ENCODE assay signal across 19 cellular contexts in genomic region chr1:63261736-63262142, GRCh38.
DNase-seq lines count a peak whose midpoint lies in the region; ATAC-seq and TF ChIP-seq lines count a peak whose summit lies in the region.
"Had no signal": no experiment of that assay in that cellular context is flagged by ENCODE, and none has a peak within 500 bp of the region (broad histone marks: within the 10 kb centered on the region; RNA-seq: fewer than 3 reads in every experiment).

No MANE protein-coding gene starts in this region.

- H3K27ac Mint-ChIP-seq in stimulated activated naive CD8-positive, alpha-beta T cell treated with anti-CD3 and anti-CD28 coated beads, Interleukin-15, amount 100 ng/mL, for 72 hours: no peak overlapping the region
- no peak overlapping the region for H3K27ac Mint-ChIP-seq in activated CD8-positive, alpha-beta T cell treated with anti-CD3 and anti-CD28 coated beads, Interleukin-2, amount 10 ng/mL, durations not matched to agents 7 days and 5 days
- H3K27ac Mint-ChIP-seq: CD4-positive, alpha-beta T cell; memory B cell; stimulated activated naive B cell treated with anti-CD40 and anti-IgM and Interleukin-4, amounts not matched to agents 10 μg/mL and 1 μg/mL and 100 μg/mL, for 72 hours had no signal

- no peaks in the 10 kb centered on the region for H3K9me3 Mint-ChIP-seq in stimulated activated naive CD8-positive, alpha-beta T cell treated with anti-CD3 and anti-CD28 coated beads, Interleukin-15, amount 100 ng/mL, for 72 hours
- H3K9me3 Mint-ChIP-seq in activated CD8-positive, alpha-beta T cell treated with anti-CD3 and anti-CD28 coated beads, Interleukin-2, amount 10 ng/mL, durations not matched to agents 7 days and 5 days (ENCODE audit: insufficient read depth): no peaks in the 10 kb centered on the region
- H3K9me3 Mint-ChIP-seq: CD4-positive, alpha-beta T cell; memory B cell; stimulated activated naive B cell treated with anti-CD40 and anti-IgM and Interleukin-4, amounts not matched to agents 10 μg/mL and 1 μg/mL and 100 μg/mL, for 72 hours had no signal

- peak; percentile 85 for ATAC-seq in left ventricle myocardium superior
- ATAC-seq in stimulated activated naive CD8-positive, alpha-beta T cell treated with anti-CD3 and anti-CD28 coated beads, Interleukin-15, amount 100 ng/mL, for 72 hours: no peak
- no peak for ATAC-seq in GM18873 (IDR thresholded peaks at IDR 0.05; ENCODE audit: low FRiP score, unreplicated experiment)
- no peak for ATAC-seq in activated CD8-positive, alpha-beta T cell treated with anti-CD3 and anti-CD28 coated beads, Interleukin-2, amount 10 ng/mL, durations not matched to agents 7 days and 5 days
- ATAC-seq: body of pancreas; SK-N-SH treated with all-trans-retinoic acid at 6 μM for 48 hours; stimulated activated naive B cell treated with anti-CD40 and anti-IgM and Interleukin-4, amounts not matched to agents 10 μg/mL and 1 μg/mL and 100 μg/mL, for 72 hours had no signal

- H3K4me3 ChIP-seq in HL-60 (replicated peaks; ENCODE audit: insufficient read depth, low read length) (no peak overlapping the region), SK-N-MC (no peak overlapping the region)
- H3K4me3 ChIP-seq: body of pancreas, uterus had no signal

- H3K27me3 ChIP-seq in HL-60 (ENCODE audit: insufficient read depth, poor library complexity, severe bottlenecking): no peaks in the 10 kb centered on the region
- H3K27me3 ChIP-seq: body of pancreas, uterus had no signal

- no peaks in the 10 kb centered on the region for H3K9me3 ChIP-seq in SK-N-MC (ENCODE audit: low read depth, low read length)
- H3K9me3 ChIP-seq: body of pancreas, uterus had no signal

- POLR2A ChIA-PET in activated CD8-positive, alpha-beta T cell treated with anti-CD3 and anti-CD28 coated beads, Interleukin-2, amount 10 ng/mL, durations not matched to agents 7 days and 5 days (lab: Charles Lee): no interaction called here

- no peak for TF ChIP-seq CTCF in HL-60 (IDR thresholded peaks at IDR 0.05; ENCODE audit: insufficient read depth, low read length)

- CTCF ChIA-PET in activated CD8-positive, alpha-beta T cell treated with anti-CD3 and anti-CD28 coated beads, Interleukin-2, amount 10 ng/mL, durations not matched to agents 7 days and 5 days (lab: Charles Lee): no interaction called here

- no peak overlapping the region for H3K4me3 Mint-ChIP-seq in stimulated activated naive CD8-positive, alpha-beta T cell treated with anti-CD3 and anti-CD28 coated beads, Interleukin-15, amount 100 ng/mL, for 72 hours
- no peak overlapping the region for H3K4me3 Mint-ChIP-seq in activated CD8-positive, alpha-beta T cell treated with anti-CD3 and anti-CD28 coated beads, Interleukin-2, amount 10 ng/mL, durations not matched to agents 7 days and 5 days
- H3K4me3 Mint-ChIP-seq: CD4-positive, alpha-beta T cell; memory B cell; stimulated activated naive B cell treated with anti-CD40 and anti-IgM and Interleukin-4, amounts not matched to agents 10 μg/mL and 1 μg/mL and 100 μg/mL, for 72 hours had no signal

- H3K9ac ChIP-seq in SK-N-MC (ENCODE audit: insufficient read length): no peak overlapping the region

- intact Hi-C loops in left ventricle myocardium superior (cut with micrococcal nuclease): no loop called here

- no peaks in the 10 kb centered on the region for H3K4me1 Mint-ChIP-seq in stimulated activated naive CD8-positive, alpha-beta T cell treated with anti-CD3 and anti-CD28 coated beads, Interleukin-15, amount 100 ng/mL, for 72 hours
- no peaks in the 10 kb centered on the region for H3K4me1 Mint-ChIP-seq in activated CD8-positive, alpha-beta T cell treated with anti-CD3 and anti-CD28 coated beads, Interleukin-2, amount 10 ng/mL, durations not matched to agents 7 days and 5 days (ENCODE audit: low read depth)
- H3K4me1 Mint-ChIP-seq: memory B cell; stimulated activated naive B cell treated with anti-CD40 and anti-IgM and Interleukin-4, amounts not matched to agents 10 μg/mL and 1 μg/mL and 100 μg/mL, for 72 hours had no signal

- DNase-seq in NCI-H1105 treated with DMSO at 0.1 percent for 48 hours (lab: John Stamatoyannopoulos, UW) (peak; percentile 46), NCI-H1105 (lab: John Stamatoyannopoulos, UW) (no peak), HL-60 (ENCODE audit: low read depth in 1 of 2, low spot score in 1 of 2) (peak; percentile 13 to 32), SK-N-MC (ENCODE audit: low read depth, low spot score) (no peak), left ventricle myocardium superior (no peak)
- no peak for DNase-seq in stimulated activated naive CD8-positive, alpha-beta T cell treated with anti-CD3 and anti-CD28 coated beads, Interleukin-15, amount 100 ng/mL, for 72 hours
- no peak for DNase-seq in activated CD8-positive, alpha-beta T cell treated with anti-CD3 and anti-CD28 coated beads, Interleukin-2, amount 10 ng/mL, durations not matched to agents 7 days and 5 days
- DNase-seq: 8988T; activated naive CD4-positive, alpha-beta T cell; body of pancreas; CD4-positive, alpha-beta T cell; NCI-H1436; NCI-H774; stimulated activated naive B cell treated with anti-CD40 and anti-IgM and Interleukin-4, amounts not matched to agents 10 μg/mL and 1 μg/mL and 100 μg/mL, for 72 hours; uterus; WERI-Rb-1 had no signal

- H3K27ac ChIP-seq in HL-60 (replicated peaks) (no peak overlapping the region), SK-N-MC (0 out of 2 replicates have a peak overlapping the region, but pooled peaks have one; percentile 6)
- H3K27ac ChIP-seq: body of pancreas, uterus, WERI-Rb-1 had no signal

- no peaks in the 10 kb centered on the region for H3K36me3 Mint-ChIP-seq in activated CD8-positive, alpha-beta T cell treated with anti-CD3 and anti-CD28 coated beads, Interleukin-2, amount 10 ng/mL, durations not matched to agents 7 days and 5 days (ENCODE audit: low read depth)
- H3K36me3 Mint-ChIP-seq: memory B cell; stimulated activated naive B cell treated with anti-CD40 and anti-IgM and Interleukin-4, amounts not matched to agents 10 μg/mL and 1 μg/mL and 100 μg/mL, for 72 hours had no signal

- peaks cover 40% of the 10 kb centered on the region for H3K27me3 Mint-ChIP-seq in stimulated activated naive CD8-positive, alpha-beta T cell treated with anti-CD3 and anti-CD28 coated beads, Interleukin-15, amount 100 ng/mL, for 72 hours
- H3K27me3 Mint-ChIP-seq in activated CD8-positive, alpha-beta T cell treated with anti-CD3 and anti-CD28 coated beads, Interleukin-2, amount 10 ng/mL, durations not matched to agents 7 days and 5 days (ENCODE audit: low read depth): no peaks in the 10 kb centered on the region

- no peaks in the 10 kb centered on the region for H3K36me3 ChIP-seq in SK-N-MC (ENCODE audit: insufficient read depth, low read length)
- H3K36me3 ChIP-seq: uterus, WERI-Rb-1 had no signal

Comparison
In these comparisons a context has a peak if more than half of its experiments do, and no peak if none do; other contexts are left out.
1. DNase-seq: peak in NCI-H1105 treated with DMSO at 0.1 percent for 48 hours (single experiment) and HL-60 (2 of 2); none in NCI-H1105 (single experiment), SK-N-MC (single experiment), left ventricle myocardium superior (single experiment), stimulated activated naive CD8-positive, alpha-beta T cell treated with anti-CD3 and anti-CD28 coated beads, Interleukin-15, amount 100 ng/mL, for 72 hours (0 of 2) and activated CD8-positive, alpha-beta T cell treated with anti-CD3 and anti-CD28 coated beads, Interleukin-2, amount 10 ng/mL, durations not matched to agents 7 days and 5 days (single experiment).